ENCODE assay signal across 18 cellular contexts in the genomic region with DNA sequence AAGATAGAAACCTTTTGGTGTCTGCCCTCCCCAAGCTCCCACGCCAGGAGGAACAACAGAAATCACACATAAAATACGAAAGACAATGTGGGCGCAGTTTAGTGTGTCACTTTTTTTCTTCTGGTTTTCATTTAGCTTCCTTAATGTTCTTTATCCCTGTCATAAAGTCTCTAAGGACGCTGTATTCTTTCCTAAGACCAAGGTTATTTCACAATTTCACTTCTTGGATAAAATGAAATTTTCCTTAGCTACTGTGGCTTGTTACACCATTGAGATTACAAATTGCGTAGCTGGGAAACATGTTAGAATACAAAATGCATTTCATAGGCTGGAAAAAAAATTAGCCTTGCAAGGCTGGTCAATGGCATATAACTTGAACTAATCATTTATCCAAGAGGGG.
"Had no signal": no experiment of that assay in that cellular context is flagged by ENCODE, and none has a peak within 500 bp of the region (broad histone marks: within the 10 kb centered on the region; RNA-seq: fewer than 3 reads in every experiment).

No MANE protein-coding gene starts in this region.

- H3K36me3 ChIP-seq: lower lobe of right lung, tibial artery had no signal

- H3K27me3 ChIP-seq: dorsolateral prefrontal cortex, tibial artery had no signal

- H3K27ac ChIP-seq: dorsolateral prefrontal cortex, epithelial cell of prostate, lower lobe of right lung, parathyroid adenoma, tibial artery had no signal

- ATAC-seq: lower lobe of right lung; natural killer cell treated with Interleukin-12 subunit alpha and Interleukin-12 subunit beta and Interleukin-15 and Interleukin-18, amount 100 ng/mL, for 72 hours had no signal

- H3K9ac ChIP-seq: parathyroid adenoma had no signal

- H3K9me3 ChIP-seq: lower lobe of right lung had no signal

- H3K4me1 ChIP-seq: lower lobe of right lung, parathyroid adenoma, tibial artery had no signal

- H3K4me3 ChIP-seq: dorsolateral prefrontal cortex, lower lobe of right lung, tibial artery had no signal

- DNase-seq: activated CD4-positive, alpha-beta memory T cell treated with anti-CD3 and anti-CD28 coated beads for 36 hours; activated gamma-delta T cell treated with Interleukin-2 at 50 U/mL for 16 hours; activated T-cell treated with anti-CD3 and anti-CD28 coated beads for 4 hours; central memory CD4-positive, alpha-beta T cell; dorsolateral prefrontal cortex; hippocampal formation; left cardiac atrium; lower lobe of right lung; stimulated activated CD4-positive, alpha-beta T cell treated with anti-CD3 and anti-CD28 coated beads, Interleukin-12 subunit alpha, Interleukin-12 subunit beta, amount 100 ng/mL, for 4 hours; stimulated activated CD4-positive, alpha-beta T cell treated with anti-CD3 and anti-CD28 coated beads, Interleukin-1b, Interleukin-23, amount 100 ng/mL, for 48 hours; stimulated activated CD8-positive, alpha-beta memory T cell treated with anti-CD3 and anti-CD28 coated beads, Interleukin-4, amount 100 ng/mL, for 48 hours; stimulated activated naive CD4-positive, alpha-beta T cell treated with Interleukin-2 at 50 U/mL for 16 hours; substantia nigra; SW 1271; tibial artery had no signal
